13 cellular contexts compared by ENCODE assay signal in genomic region chr3:43872301-43872700, GRCh38.
A peak's percentile ranks its signal among the peaks of the same experiment; 100 is the strongest.
DNase-seq lines count a peak whose midpoint lies in the region; ATAC-seq, FAIRE-seq and TF ChIP-seq lines count a peak whose summit lies in the region.
"Had no signal": no experiment of that assay in that cellular context is flagged by ENCODE, and none has a peak within 500 bp of the region (broad histone marks: within the 10 kb centered on the region; RNA-seq: fewer than 3 reads in every experiment).

No MANE protein-coding gene starts in this region.

- peak; percentile 69 for FAIRE-seq in urothelium cell line (lab: Jason Lieb, UNC)
- FAIRE-seq: A204.1, TTC549 had no signal

- H3K4me3 Mint-ChIP-seq in activated CD4-positive, alpha-beta T cell treated with anti-CD3 and anti-CD28 coated beads for 36 hours = no peak overlapping the region
- H3K4me3 Mint-ChIP-seq: activated T-helper 1 cell treated with anti-CD3 and anti-CD28 coated beads, Interleukin-12 subunit alpha, Interleukin-12 subunit beta, Interleukin-2, Interleukin-4 antibody, amounts not matched to agents 30 ng/mL and 10 ng/mL and 1 ng/mL, durations not matched to agents 14 hours and 24 hours and 36 hours; effector memory CD8-positive, alpha-beta T cell had no signal

- no peak for DNase-seq in activated CD4-positive, alpha-beta T cell treated with anti-CD3 and anti-CD28 coated beads for 36 hours
- no peak for DNase-seq in activated CD4-positive, alpha-beta T cell treated with anti-CD3 and anti-CD28 coated beads, Interleukin-2, amount 50 U/mL, for 1 hour
- peak; percentile 67 for DNase-seq in adipocyte (ENCODE audit: low read depth)
- DNase-seq in foreskin fibroblast = peak; percentile 90 to 92
- DNase-seq in urothelium cell line (ENCODE audit: low spot score) = peak; percentile 79
- no peak for DNase-seq in tibial nerve (ENCODE audit: low spot score in 2 of 2)
- DNase-seq in HuH-7.5 (ENCODE audit: low spot score) = no peak
- DNase-seq: effector memory CD8-positive, alpha-beta T cell; retina had no signal

- no peak overlapping the region for H3K27ac Mint-ChIP-seq in activated CD4-positive, alpha-beta T cell treated with anti-CD3 and anti-CD28 coated beads for 36 hours
- H3K27ac Mint-ChIP-seq: activated T-helper 1 cell treated with anti-CD3 and anti-CD28 coated beads, Interleukin-12 subunit alpha, Interleukin-12 subunit beta, Interleukin-2, Interleukin-4 antibody, amounts not matched to agents 30 ng/mL and 10 ng/mL and 1 ng/mL, durations not matched to agents 14 hours and 24 hours and 36 hours; effector memory CD8-positive, alpha-beta T cell had no signal

- H3K4me1 ChIP-seq in adipocyte (ENCODE audit: control insufficient read depth, insufficient read depth, low read length) = peaks cover 45% of the 10 kb centered on the region
- H3K4me1 ChIP-seq in tibial nerve = no peaks in the 10 kb centered on the region

- H3K36me3 Mint-ChIP-seq in activated CD4-positive, alpha-beta T cell treated with anti-CD3 and anti-CD28 coated beads for 36 hours (ENCODE audit: low read depth) = no peaks in the 10 kb centered on the region

- H3K9ac ChIP-seq in adipocyte (ENCODE audit: low read length) = peak overlapping the region; percentile 7

- H3K9me3 ChIP-seq in adipocyte (ENCODE audit: control insufficient read depth, low read length) (no peaks in the 10 kb centered on the region), tibial nerve (no peaks in the 10 kb centered on the region)

- H3K27ac ChIP-seq in tibial nerve = no peak overlapping the region

- 53 to 72% methylated on average over 3 of the region's 3 CpGs for WGBS in tibial nerve, 2 donors

- intact Hi-C loops in activated CD4-positive, alpha-beta T cell treated with anti-CD3 and anti-CD28 coated beads for 36 hours (cut with DNase I, micrococcal nuclease) = no loop called here

- H3K27me3 ChIP-seq in adipocyte (replicated peaks; ENCODE audit: control insufficient read depth, insufficient read depth, low read length) (no peaks in the 10 kb centered on the region), tibial nerve (no peaks in the 10 kb centered on the region)

- no peak for TF ChIP-seq POLR2A in tibial nerve (IDR thresholded peaks at IDR 0.05)

- POLR2A ChIA-PET in activated CD4-positive, alpha-beta T cell treated with anti-CD3 and anti-CD28 coated beads for 36 hours (lab: Charles Lee) = no interaction called here

- H3K27me3 Mint-ChIP-seq in activated CD4-positive, alpha-beta T cell treated with anti-CD3 and anti-CD28 coated beads for 36 hours = peaks cover 16% of the 10 kb centered on the region

- peak; percentile 44 for ATAC-seq in activated CD4-positive, alpha-beta T cell treated with anti-CD3 and anti-CD28 coated beads for 36 hours
- ATAC-seq in GM18511 (IDR thresholded peaks at IDR 0.05; ENCODE audit: unreplicated experiment) = no peak
- ATAC-seq: effector memory CD8-positive, alpha-beta T cell had no signal

- no peaks in the 10 kb centered on the region for H3K36me3 ChIP-seq in adipocyte (ENCODE audit: control insufficient read depth, insufficient read depth, low read length, severe bottlenecking)
- H3K36me3 ChIP-seq in tibial nerve = no peaks in the 10 kb centered on the region

- H3K9me3 Mint-ChIP-seq in activated CD4-positive, alpha-beta T cell treated with anti-CD3 and anti-CD28 coated beads for 36 hours (ENCODE audit: low read depth) = no peaks in the 10 kb centered on the region
- H3K9me3 Mint-ChIP-seq: activated T-helper 1 cell treated with anti-CD3 and anti-CD28 coated beads, Interleukin-12 subunit alpha, Interleukin-12 subunit beta, Interleukin-2, Interleukin-4 antibody, amounts not matched to agents 30 ng/mL and 10 ng/mL and 1 ng/mL, durations not matched to agents 14 hours and 24 hours and 36 hours; effector memory CD8-positive, alpha-beta T cell had no signal

- TF ChIP-seq CTCF in foreskin fibroblast (IDR thresholded peaks at IDR 0.05; ENCODE audit: low read depth, low read length) (no peak), tibial nerve (IDR thresholded peaks at IDR 0.05) (no peak)

- no peak overlapping the region for H3K4me3 ChIP-seq in adipocyte (ENCODE audit: low read length)
- H3K4me3 ChIP-seq in foreskin fibroblast (ENCODE audit: low read depth in 1 of 2, low read length in 2 of 2) = no peak overlapping the region
- no peak overlapping the region for H3K4me3 ChIP-seq in tibial nerve

- no peak for TF ChIP-seq EP300 in tibial nerve (IDR thresholded peaks at IDR 0.05)

- CTCF ChIA-PET in activated CD4-positive, alpha-beta T cell treated with anti-CD3 and anti-CD28 coated beads for 36 hours (lab: Charles Lee) = interaction anchor here (0.7 kb wide), 1 partner anchor 16 kb away, joined by 5 read pairs; no protein-coding TSS in a partner anchor

- no peaks in the 10 kb centered on the region for H3K4me1 Mint-ChIP-seq in activated CD4-positive, alpha-beta T cell treated with anti-CD3 and anti-CD28 coated beads for 36 hours

Comparison
In these comparisons a context has a peak if more than half of its experiments do, and no peak if none do; other contexts are left out.
1. DNase-seq: peak in adipocyte (single experiment), foreskin fibroblast (2 of 2) and urothelium cell line (single experiment); none in activated CD4-positive, alpha-beta T cell treated with anti-CD3 and anti-CD28 coated beads for 36 hours (single experiment), activated CD4-positive, alpha-beta T cell treated with anti-CD3 and anti-CD28 coated beads, Interleukin-2, amount 50 U/mL, for 1 hour (single experiment), tibial nerve (0 of 2) and HuH-7.5 (single experiment).